ENCODE assay signal across 8 cellular contexts in genomic region chr3:67654832-67655152, GRCh38. TPM values are rescaled to one million over a fixed set of nuclear protein-coding genes. Genes with fewer than 3 reads are reported as not detected.
A peak's percentile ranks its signal among the peaks of the same experiment; 100 is the strongest.
DNase-seq lines count a peak whose midpoint lies in the region; ATAC-seq lines count a peak whose summit lies in the region.

No MANE protein-coding gene starts in this region.

- H3K27me3 ChIP-seq in iPS-20b (ENCODE audit: insufficient read depth, low read length) (no peaks in the 10 kb centered on the region), stomach smooth muscle (ENCODE audit: control insufficient read depth in 1 of 2, insufficient read depth in 2 of 2, low read length in 2 of 2) (no peaks in the 10 kb centered on the region)

- peaks cover 63% of the 10 kb centered on the region for H3K4me1 Mint-ChIP-seq in activated CD4-positive, alpha-beta T cell treated with anti-CD3 and anti-CD28 coated beads, Interleukin-2, amount 10 ng/mL, durations not matched to agents 7 days and 5 days

- peaks cover 23% of the 10 kb centered on the region for H3K9me3 Mint-ChIP-seq in activated CD4-positive, alpha-beta T cell treated with anti-CD3 and anti-CD28 coated beads, Interleukin-2, amount 10 ng/mL, durations not matched to agents 7 days and 5 days
- peaks cover 14 to 15% of the 10 kb centered on the region in 2 donors for H3K9me3 Mint-ChIP-seq in activated naive CD4-positive, alpha-beta T cell treated with anti-CD3 and anti-CD28 coated beads, Interleukin-2, amount 50 U/mL, for 72 hours

- no peak for DNase-seq in activated CD4-positive, alpha-beta T cell treated with anti-CD3 and anti-CD28 coated beads, Interleukin-2, amount 10 ng/mL, durations not matched to agents 7 days and 5 days
- no peak for DNase-seq in activated CD4-positive, alpha-beta T cell treated with anti-CD3 and anti-CD28 coated beads, Interleukin-2, amount 50 U/mL, for 4 hours
- no peak for DNase-seq in activated naive CD4-positive, alpha-beta T cell treated with anti-CD3 and anti-CD28 coated beads, Interleukin-2, amount 50 U/mL, for 72 hours (ENCODE audit: low spot score in 2 of 2)

- peak in 1 of 2 donors; percentile 4 for ATAC-seq in activated naive CD4-positive, alpha-beta T cell treated with anti-CD3 and anti-CD28 coated beads, Interleukin-2, amount 50 U/mL, for 72 hours
- ATAC-seq in HG03139 (IDR thresholded peaks at IDR 0.05; ENCODE audit: unreplicated experiment) (no peak), GM19351 (IDR thresholded peaks at IDR 0.05; ENCODE audit: unreplicated experiment) (no peak), HG03432 (IDR thresholded peaks at IDR 0.05; ENCODE audit: unreplicated experiment) (no peak)

- H3K36me3 Mint-ChIP-seq in activated CD4-positive, alpha-beta T cell treated with anti-CD3 and anti-CD28 coated beads, Interleukin-2, amount 10 ng/mL, durations not matched to agents 7 days and 5 days (ENCODE audit: low read depth), result peaks cover 46% of the 10 kb centered on the region
- H3K36me3 Mint-ChIP-seq in activated naive CD4-positive, alpha-beta T cell treated with anti-CD3 and anti-CD28 coated beads, Interleukin-2, amount 50 U/mL, for 72 hours, result peaks cover 29 to 37% of the 10 kb centered on the region in 2 donors

- peaks cover 4% of the 10 kb centered on the region for H3K27me3 Mint-ChIP-seq in activated CD4-positive, alpha-beta T cell treated with anti-CD3 and anti-CD28 coated beads, Interleukin-2, amount 10 ng/mL, durations not matched to agents 7 days and 5 days

- H3K4me1 ChIP-seq in iPS-20b (ENCODE audit: insufficient read depth, low read length) (peaks cover 3% of the 10 kb centered on the region; the same call in 1 of the 2 replicates), stomach smooth muscle (ENCODE audit: control insufficient read depth, insufficient read depth, low read length) (peaks cover 8% of the 10 kb centered on the region)

- H3K9me3 ChIP-seq in iPS-20b (ENCODE audit: insufficient read depth, low read depth, low read length) (no peaks in the 10 kb centered on the region), stomach smooth muscle (ENCODE audit: control insufficient read depth in 2 of 2, low read length in 2 of 2) (no peaks in the 10 kb centered on the region)

- H3K27ac ChIP-seq in iPS-20b (ENCODE audit: low read length), result no peak overlapping the region
- peak overlapping the region; percentile 85 for H3K27ac ChIP-seq in stomach smooth muscle (ENCODE audit: low read length)

- peaks cover 7% of the 10 kb centered on the region; the same call in 1 of the 2 replicates for H3K36me3 ChIP-seq in iPS-20b (ENCODE audit: insufficient read depth, low read depth, low read length)
- no peaks in the 10 kb centered on the region for H3K36me3 ChIP-seq in stomach smooth muscle (ENCODE audit: control insufficient read depth in 2 of 2, insufficient read depth in 2 of 2, low read length in 2 of 2)

- peak overlapping the region; percentile 93; the same call in 1 of the 2 replicates for H3K9ac ChIP-seq in iPS-20b (ENCODE audit: low read depth, low read length)
- H3K9ac ChIP-seq in stomach smooth muscle (ENCODE audit: low read length in 2 of 2), result peak overlapping the region; percentile 83 to 95

- peak overlapping the region; percentile 74 for H3K4me3 Mint-ChIP-seq in activated CD4-positive, alpha-beta T cell treated with anti-CD3 and anti-CD28 coated beads, Interleukin-2, amount 10 ng/mL, durations not matched to agents 7 days and 5 days

- POLR2A ChIA-PET in activated CD4-positive, alpha-beta T cell treated with anti-CD3 and anti-CD28 coated beads, Interleukin-2, amount 10 ng/mL, durations not matched to agents 7 days and 5 days (lab: Charles Lee), result interaction anchor here (0.6 kb wide), 1 partner anchor 24 kb away, joined by 4 read pairs; no protein-coding TSS in a partner anchor

- H3K27ac Mint-ChIP-seq in activated CD4-positive, alpha-beta T cell treated with anti-CD3 and anti-CD28 coated beads, Interleukin-2, amount 10 ng/mL, durations not matched to agents 7 days and 5 days, result peak overlapping the region; percentile 93
- H3K27ac Mint-ChIP-seq in activated naive CD4-positive, alpha-beta T cell treated with anti-CD3 and anti-CD28 coated beads, Interleukin-2, amount 50 U/mL, for 72 hours, result peak overlapping the region; percentile 65 to 95

- H3K4me3 ChIP-seq in iPS-20b (ENCODE audit: low read length) (peak overlapping the region; percentile 83), stomach smooth muscle (ENCODE audit: low read length in 2 of 2) (peak overlapping the region; percentile 68 to 95)

- CTCF ChIA-PET in activated CD4-positive, alpha-beta T cell treated with anti-CD3 and anti-CD28 coated beads, Interleukin-2, amount 10 ng/mL, durations not matched to agents 7 days and 5 days (lab: Charles Lee), result interaction anchor here (0.8 to 1.8 kb wide), 4 partner anchors 7 to 25 kb away, joined by 4 to 5 read pairs (median 4); no protein-coding TSS in a partner anchor

RNA-seq across cellular contexts. Expression of gene SUCLG2, which starts 0.4 kb away (rescaled TPM):
- total RNA-seq in activated CD4-positive, alpha-beta T cell treated with anti-CD3 and anti-CD28 coated beads, Interleukin-2, amount 10 ng/mL, durations not matched to agents 7 days and 5 days, result 10 to 100 TPM; 60.0 to 63.1 TPM
- 10 to 100 TPM; 48.1 to 70.6 TPM for total RNA-seq in activated naive CD4-positive, alpha-beta T cell treated with anti-CD3 and anti-CD28 coated beads, Interleukin-2, amount 50 U/mL, for 72 hours
